ENCODE assay signal across 8 cellular contexts in the genomic region with DNA sequence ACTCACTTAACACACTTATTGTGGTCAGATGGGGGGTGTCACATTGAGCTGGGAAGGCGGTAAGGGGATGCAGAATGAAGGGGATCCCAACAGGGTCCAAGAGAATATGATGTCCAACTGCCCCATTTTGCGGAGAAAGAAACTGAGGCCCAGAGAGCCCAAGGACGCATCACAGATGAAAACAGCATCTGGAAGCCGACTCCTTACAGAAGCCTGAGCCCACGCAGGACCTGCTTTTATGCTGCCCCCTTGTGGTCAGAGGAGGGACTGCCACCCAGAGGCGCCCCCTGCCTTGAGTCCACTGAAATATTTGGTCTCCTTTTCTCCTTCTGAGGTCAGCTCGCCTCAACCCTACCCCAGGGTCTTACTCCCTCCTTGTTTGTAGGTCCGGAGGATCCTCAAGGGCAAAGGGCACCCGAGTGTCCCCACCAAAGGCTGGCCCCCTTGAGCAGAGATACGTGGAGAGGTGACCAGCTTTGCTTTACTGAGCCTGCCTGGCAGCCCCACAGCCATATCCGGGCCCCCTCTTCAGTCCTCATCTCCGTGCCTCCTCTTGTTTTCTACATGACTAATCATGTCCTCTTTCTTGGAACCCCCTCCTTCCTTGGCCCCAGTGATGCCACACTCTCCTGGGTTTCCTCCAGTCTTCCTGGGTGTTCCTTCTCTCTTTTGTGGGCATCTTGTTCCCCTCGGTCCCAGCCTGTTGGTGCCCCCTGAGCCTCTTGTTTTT. TPM values are rescaled to one million over a fixed set of nuclear protein-coding genes. Genes with fewer than 3 reads are reported as not detected.
DNase-seq lines count a peak whose midpoint lies in the region; ATAC-seq and TF ChIP-seq lines count a peak whose summit lies in the region.

No MANE protein-coding gene starts in this region.

- POLR2A ChIA-PET in CD4-positive, alpha-beta T cell (lab: Charles Lee), result no interaction called here

- CTCF ChIA-PET in CD4-positive, alpha-beta T cell (lab: Charles Lee), result interaction anchor here (0.6 to 1.8 kb wide), 7 partner anchors 22 to 780 kb away, joined by 3 to 18 read pairs (median 3); no protein-coding TSS in a partner anchor

- DNase-seq in CD4-positive, alpha-beta T cell, result peak; percentile 50 to 76 (median 62)
- DNase-seq in H4 (ENCODE audit: low spot score) (peak; percentile 64), NCI-H2196 treated with DMSO at 0.1 percent for 48 hours (lab: John Stamatoyannopoulos, UW; ENCODE audit: unreplicated experiment) (peak; percentile 29), mesothelial cell of epicardium (ENCODE audit: low spot score in 2 of 2, unreplicated experiment in 2 of 2) (peak in 1 of 2 experiments; percentile 81)
- peak; percentile 78 to 85 for DNase-seq in activated CD4-positive, alpha-beta T cell treated with anti-CD3 and anti-CD28 coated beads, Interleukin-2, amount 50 U/mL, for 48 hours
- DNase-seq in effector CD8-positive, alpha-beta T cell (lab: John Stamatoyannopoulos, UW), result peak; percentile 65
- DNase-seq in stimulated activated CD8-positive, alpha-beta memory T cell treated with anti-CD3 and anti-CD28 coated beads, Interleukin-2, amount 100 ng/mL, for 1 hour (ENCODE audit: low read depth in 2 of 2), result peak; percentile 48 to 50

- peak; percentile 84 for TF ChIP-seq CTCF in CD4-positive, alpha-beta T cell (IDR thresholded peaks at IDR 0.05)
- peak; percentile 93 for TF ChIP-seq CTCF in mesothelial cell of epicardium (IDR thresholded peaks at IDR 0.05; ENCODE audit: unreplicated experiment)

- peaks cover 21% of the 10 kb centered on the region for H3K4me1 Mint-ChIP-seq in CD4-positive, alpha-beta T cell (ENCODE audit: low read depth)
- peaks cover 15% of the 10 kb centered on the region for H3K4me1 Mint-ChIP-seq in mesothelial cell of epicardium

- no peaks in the 10 kb centered on the region for H3K9me3 ChIP-seq in CD4-positive, alpha-beta T cell (ENCODE audit: control insufficient read depth, low read length)

- H3K36me3 Mint-ChIP-seq in CD4-positive, alpha-beta T cell (ENCODE audit: low read depth), result no peaks in the 10 kb centered on the region
- H3K36me3 Mint-ChIP-seq in mesothelial cell of epicardium, result no peaks in the 10 kb centered on the region

- H3K9me3 Mint-ChIP-seq in CD4-positive, alpha-beta T cell, result no peaks in the 10 kb centered on the region
- no peaks in the 10 kb centered on the region for H3K9me3 Mint-ChIP-seq in mesothelial cell of epicardium

- no peak overlapping the region for H3K27ac ChIP-seq in CD4-positive, alpha-beta T cell (ENCODE audit: low read depth, low read length)

- H3K27me3 ChIP-seq in CD4-positive, alpha-beta T cell (ENCODE audit: control insufficient read depth, insufficient read depth, low read length), result peaks cover 27% of the 10 kb centered on the region

- H3K27ac Mint-ChIP-seq in CD4-positive, alpha-beta T cell, result no peak overlapping the region
- H3K27ac Mint-ChIP-seq in mesothelial cell of epicardium, result no peak overlapping the region

- intact Hi-C loops in CD4-positive, alpha-beta T cell (cut with DNase I, micrococcal nuclease), result loop anchor here in 1 of 2 experiments (1.0 kb wide), 1 partner anchor 24 kb away; no protein-coding TSS in a partner anchor

- H3K4me3 Mint-ChIP-seq in CD4-positive, alpha-beta T cell, result no peak overlapping the region
- no peak overlapping the region for H3K4me3 Mint-ChIP-seq in mesothelial cell of epicardium

- peaks cover 43% of the 10 kb centered on the region for H3K27me3 Mint-ChIP-seq in CD4-positive, alpha-beta T cell
- peaks cover 41% of the 10 kb centered on the region for H3K27me3 Mint-ChIP-seq in mesothelial cell of epicardium (ENCODE audit: low read depth)

- ATAC-seq in CD4-positive, alpha-beta T cell (ENCODE audit: poor library complexity), result peak; percentile 73
- ATAC-seq in GM19452 (IDR thresholded peaks at IDR 0.05; ENCODE audit: unreplicated experiment), result no peak

RNA-seq across cellular contexts. Expression of a gene that starts 30.0 kb away (rescaled TPM):
- total RNA-seq in CD4-positive, alpha-beta T cell, result 1 to 10 TPM; 1.6 to 2.3 TPM
- total RNA-seq in H4 (2014; rRNA removed; shearing (Covaris generic)), result 1.2 and 2.0 TPM in 2 replicates
- 4.8 to 7.2 TPM (median 5.2 TPM) in 3 replicates for total RNA-seq in mesothelial cell of epicardium

RNA-seq across cellular contexts. Expression of a gene that starts 36.5 kb away (rescaled TPM):
- 1 to 10 TPM; 4.5 to 5.0 TPM for total RNA-seq in CD4-positive, alpha-beta T cell
- total RNA-seq in H4 (2014; rRNA removed; shearing (Covaris generic)), result 69.3 and 88.0 TPM in 2 replicates
- total RNA-seq in mesothelial cell of epicardium, result 37.1 to 38.8 TPM (median 37.7 TPM) in 3 replicates

RNA-seq across cellular contexts. Expression of a gene that starts 36.6 kb away (rescaled TPM):
- not detected for total RNA-seq in CD4-positive, alpha-beta T cell
- not detected in 2 replicates for total RNA-seq in H4 (2014; rRNA removed; shearing (Covaris generic))
- total RNA-seq in mesothelial cell of epicardium, result not detected in 3 replicates
